Comparison of ENCODE assay signal across 8 cellular contexts in genomic region chr15:41603941-41604660, GRCh38. TPM values are rescaled to one million over a fixed set of nuclear protein-coding genes. Genes with fewer than 3 reads are reported as not detected.
A peak's percentile ranks its signal among the peaks of the same experiment; 100 is the strongest.
DNase-seq lines count a peak whose midpoint lies in the region; ATAC-seq and TF ChIP-seq lines count a peak whose summit lies in the region.

No MANE protein-coding gene starts in this region.

- H3K9me3 ChIP-seq in AG04450 (ENCODE audit: control insufficient read depth, insufficient read depth, low read length) (no peaks in the 10 kb centered on the region), liver (ENCODE audit: control insufficient read depth in 4 of 4, low read length in 3 of 4) (no peaks in the 10 kb centered on the region)

- peak overlapping the region; percentile 80 for H3K4me3 Mint-ChIP-seq in dendritic cell treated with granulocyte-macrophage colony-stimulating factor and Interleukin-4, amounts not matched to agents 40 ng/mL and 50 ng/mL, for 4 days

- H3K9me3 Mint-ChIP-seq in dendritic cell treated with granulocyte-macrophage colony-stimulating factor and Interleukin-4, amounts not matched to agents 40 ng/mL and 50 ng/mL, for 4 days = no peaks in the 10 kb centered on the region

- POLR2A ChIA-PET in AG04450 (lab: Yijun Ruan, JAX) = interaction anchor here (1.2 kb wide), 1 partner anchor 17 kb away, joined by 4 read pairs; no protein-coding TSS in a partner anchor

- peak; percentile 90 for TF ChIP-seq CTCF in AG04450 (IDR thresholded peaks at IDR 0.05; ENCODE audit: low read depth, low read length)
- TF ChIP-seq CTCF in liver (IDR thresholded peaks at IDR 0.05; ENCODE audit: low read depth, low read length, missing input control) = peak; percentile 63

- H3K27me3 ChIP-seq in AG04450 (ENCODE audit: control insufficient read depth, insufficient read depth, low read length) (no peaks in the 10 kb centered on the region), liver (ENCODE audit: control insufficient read depth in 4 of 4, insufficient read depth in 4 of 4, low read length in 3 of 4) (no peaks in the 10 kb centered on the region)

- CTCF ChIA-PET in AG04450 (lab: Charles Lee) = interaction anchor here (0.6 to 2.6 kb wide), 37 partner anchors 9 to 319 kb away, joined by 3 to 29 read pairs (median 4); partner anchors contain the start of gene MAPKBP1

- TF ChIP-seq RAD21 in liver (IDR thresholded peaks at IDR 0.05) = peak; percentile 81 to 92

- DNase-seq in AG04450 (ENCODE audit: low read depth, low spot score) = no peak
- DNase-seq in NCI-H446 (lab: John Stamatoyannopoulos, UW) = peak; percentile 47 to 75
- peak; percentile 64 for DNase-seq in activated CD4-positive, alpha-beta T cell treated with anti-CD3 and anti-CD28 coated beads for 48 hours
- DNase-seq in stimulated activated CD4-positive, alpha-beta T cell treated with anti-CD3 and anti-CD28 coated beads, Interleukin-4, amount 100 ng/mL, for 24 hours = peak; percentile 61

- 24% methylated on average over 12 of the region's 12 CpGs for WGBS in liver

- no peaks in the 10 kb centered on the region for H3K36me3 ChIP-seq in liver (ENCODE audit: control insufficient read depth in 4 of 4, insufficient read depth in 3 of 4, low read depth in 1 of 4, low read length in 3 of 4)

- ATAC-seq in GM18867 (IDR thresholded peaks at IDR 0.05; ENCODE audit: unreplicated experiment) (peak; percentile 47), GM21381 (IDR thresholded peaks at IDR 0.05; ENCODE audit: unreplicated experiment) (no peak)

- no peak overlapping the region for H3K9ac ChIP-seq in liver (ENCODE audit: low read depth in 1 of 2, low read length in 2 of 2)

- peaks cover 9% of the 10 kb centered on the region for H3K4me1 Mint-ChIP-seq in dendritic cell treated with granulocyte-macrophage colony-stimulating factor and Interleukin-4, amounts not matched to agents 40 ng/mL and 50 ng/mL, for 4 days (ENCODE audit: low read depth)

- no peaks in the 10 kb centered on the region for H3K36me3 Mint-ChIP-seq in dendritic cell treated with granulocyte-macrophage colony-stimulating factor and Interleukin-4, amounts not matched to agents 40 ng/mL and 50 ng/mL, for 4 days (ENCODE audit: low read depth)

- H3K4me1 ChIP-seq in liver (ENCODE audit: control insufficient read depth in 4 of 4, insufficient read depth in 4 of 4, low read length in 3 of 4) = peaks cover 0 to 7% (median 3%) of the 10 kb centered on the region in 4 donors

- H3K27ac ChIP-seq in AG04450 (ENCODE audit: low read depth, low read length) (peak overlapping the region; percentile 78), liver (ENCODE audit: low read depth in 1 of 2, low read length in 2 of 2) (no peak overlapping the region)

- H3K4me3 ChIP-seq in AG04450 (ENCODE audit: low read depth, low read length) (peak overlapping the region; percentile 52), liver (ENCODE audit: low read depth in 1 of 3, low read length in 3 of 3) (no peak overlapping the region)

- peak overlapping the region; percentile 16 for H3K27ac Mint-ChIP-seq in dendritic cell treated with granulocyte-macrophage colony-stimulating factor and Interleukin-4, amounts not matched to agents 40 ng/mL and 50 ng/mL, for 4 days

- intact Hi-C loops in dendritic cell treated with granulocyte-macrophage colony-stimulating factor and Interleukin-4, amounts not matched to agents 40 ng/mL and 50 ng/mL, for 4 days (cut with micrococcal nuclease) = loop anchor here (5.0 kb wide), 3 partner anchors 63 to 208 kb away; no protein-coding TSS in a partner anchor

- H3K27me3 Mint-ChIP-seq in dendritic cell treated with granulocyte-macrophage colony-stimulating factor and Interleukin-4, amounts not matched to agents 40 ng/mL and 50 ng/mL, for 4 days = peaks cover 6% of the 10 kb centered on the region

TF ChIP-seq in liver, 16 proteins besides CTCF, POLR2A, EP300 and RAD21:
- TF ChIP-seq RXRA (IDR thresholded peaks at IDR 0.05) (peak in 1 of 2 donors; percentile 17), HNF4G (IDR thresholded peaks at IDR 0.05) (no peak), GABPA (IDR thresholded peaks at IDR 0.05 in 1 of 2, conservative IDR thresholded peaks at IDR 0.05 in 1 of 2) (no peak), FOXA2 (IDR thresholded peaks at IDR 0.05) (no peak), ZBTB33 (IDR thresholded peaks at IDR 0.05) (no peak), JUND (IDR thresholded peaks at IDR 0.05) (no peak), EGR1 (IDR thresholded peaks at IDR 0.05; ENCODE audit: low read depth in 2 of 2) (no peak)

RNA-seq across cellular contexts. Expression of gene TYRO3, which starts 45.1 kb away (rescaled TPM):
- polyA plus RNA-seq in AG04450 (2011; rRNA removed) (21.0 and 21.7 TPM in 2 replicates), liver (1 to 10 TPM; 1.1 to 2.3 TPM)
- 39.5 and 44.5 TPM in 2 replicates for polyA minus RNA-seq in AG04450 (2011; rRNA and poly(A)+ RNA removed)
- total RNA-seq in liver = 1 to 10 TPM; 2.2 to 2.3 TPM

RNA-seq across cellular contexts. Expression of gene MGA, which starts 56.1 kb away (rescaled TPM):
- 8.5 and 9.7 TPM in 2 replicates for polyA plus RNA-seq in AG04450 (2011; rRNA removed)
- polyA minus RNA-seq in AG04450 (2011; rRNA and poly(A)+ RNA removed) = 32.0 and 52.2 TPM in 2 replicates
- total RNA-seq in liver = 10 to 100 TPM; 17.3 to 33.5 TPM
- polyA plus RNA-seq in liver = 1 to 10 TPM; 2.1 to 9.1 TPM
